ENCODE assay signal across 24 cellular contexts in genomic region chr4:116024954-116025708, GRCh38.
DNase-seq lines count a peak whose midpoint lies in the region; ATAC-seq, FAIRE-seq and TF ChIP-seq lines count a peak whose summit lies in the region.
"Had no signal": no experiment of that assay in that cellular context is flagged by ENCODE, and none has a peak within 500 bp of the region (broad histone marks: within the 10 kb centered on the region; RNA-seq: fewer than 3 reads in every experiment).

No MANE protein-coding gene starts in this region.

- peak; percentile 29 for DNase-seq in DMS53 (lab: John Stamatoyannopoulos, UW)
- no peak for DNase-seq in DMS53 treated with DMSO at 0.1 percent for 48 hours (lab: John Stamatoyannopoulos, UW; ENCODE audit: unreplicated experiment)
- DNase-seq in cardiac muscle cell (ENCODE audit: low read depth in 1 of 2, low spot score in 1 of 2) = peak in 1 of 2 donors; percentile 14
- DNase-seq in Right ventricle myocardium inferior (ENCODE audit: missing footprints) = no peak
- peak; percentile 3 for DNase-seq in HepG2 (ENCODE audit: low spot score)
- no peak for DNase-seq in naive thymus-derived CD4-positive, alpha-beta T cell
- DNase-seq in NCI-H526 (lab: John Stamatoyannopoulos, UW) = no peak
- DNase-seq: 8988T; AML-193; C1 segment of cervical spinal cord; CD8-positive, alpha-beta memory T cell; DMS79 treated with DMSO at 0.1 percent for 48 hours; GM23248; KG1; NCI-H1092; NCI-H1694; NCI-H2107; NCI-H2227 treated with DMSO at 0.1 percent for 48 hours; NCI-H524; PC-9; RPMI8226 had no signal

- ATAC-seq in Right ventricle myocardium inferior (no peak), HepG2 (peak; percentile 46; the same call in 2 of the 3 replicates), HG03045 (IDR thresholded peaks at IDR 0.05; ENCODE audit: unreplicated experiment) (no peak)
- ATAC-seq in naive thymus-derived CD4-positive, alpha-beta T cell = no peak
- ATAC-seq: SK-N-SH treated with all-trans-retinoic acid at 6 μM for 48 hours had no signal

- intact Hi-C loops in Right ventricle myocardium inferior (cut with DNase I) = no loop called here
- intact Hi-C loops in HepG2 (cut with micrococcal nuclease; ENCODE audit: unreplicated experiment) = no loop called here
- intact Hi-C loops in naive thymus-derived CD4-positive, alpha-beta T cell (cut with micrococcal nuclease) = no loop called here

- BruUV-seq in HepG2 (replicated peaks; lab: Mats Ljungman, UMichigan) = no TSS peak

- no peaks in the 10 kb centered on the region for H3K27me3 Mint-ChIP-seq in naive thymus-derived CD4-positive, alpha-beta T cell
- H3K27me3 Mint-ChIP-seq: CD8-positive, alpha-beta memory T cell had no signal

- no peak for TF ChIP-seq EP300 in HepG2 (IDR thresholded peaks at IDR 0.05; ENCODE audit: low read depth in 2 of 2, low read length in 2 of 2)
- TF ChIP-seq EP300 in HepG2 (CRISPR knock-in tag; IDR thresholded peaks at IDR 0.05; ENCODE audit: borderline replicate concordance) = no peak

- no peaks in the 10 kb centered on the region for H4K20me1 ChIP-seq in HepG2 (ENCODE audit: insufficient read depth, low read length)

- H3K27me3 ChIP-seq in cardiac muscle cell = no peaks in the 10 kb centered on the region
- no peaks in the 10 kb centered on the region for H3K27me3 ChIP-seq in HepG2 (ENCODE audit: control insufficient read depth in 1 of 2, insufficient read depth in 2 of 2, low read length in 2 of 2)
- no peaks in the 10 kb centered on the region for H3K27me3 ChIP-seq in naive thymus-derived CD4-positive, alpha-beta T cell (ENCODE audit: control insufficient read depth in 2 of 2, insufficient read depth in 2 of 2, low read length in 2 of 2)

- H3K9ac ChIP-seq in HepG2 (ENCODE audit: insufficient read depth, low read depth, low read length) = no peak overlapping the region
- H3K9ac ChIP-seq: GM23248 had no signal

- H3K27ac ChIP-seq in cardiac muscle cell = peak overlapping the region; percentile 36
- H3K27ac ChIP-seq in HepG2 (ENCODE audit: extremely low read length, insufficient read depth, low read length) = no peak overlapping the region
- no peak overlapping the region for H3K27ac ChIP-seq in naive thymus-derived CD4-positive, alpha-beta T cell (ENCODE audit: low read depth, low read length)
- H3K27ac ChIP-seq: GM23248, PC-9 had no signal

- no peaks in the 10 kb centered on the region for H3K36me3 Mint-ChIP-seq in naive thymus-derived CD4-positive, alpha-beta T cell
- H3K36me3 Mint-ChIP-seq: CD8-positive, alpha-beta memory T cell had no signal

- POLR2A ChIA-PET in HepG2 (lab: Yijun Ruan, JAX) = no interaction called here
- POLR2A ChIA-PET in naive thymus-derived CD4-positive, alpha-beta T cell (lab: Charles Lee) = no interaction called here

- whole genome bisulfite sequencing in HepG2 (ENCODE audit: low lambda C conversion rate) = 0% methylated on average over 1 of the region's 1 CpG

- no peak for TF ChIP-seq RAD21 in HepG2 (CRISPR knock-in tag; IDR thresholded peaks at IDR 0.05)

- H3K4me2 ChIP-seq in HepG2 (ENCODE audit: low read depth, low read length) = peak overlapping the region; percentile 15; the same call in 1 of the 2 replicates
- H3K4me2 ChIP-seq: PC-9 had no signal

- H3K79me2 ChIP-seq in HepG2 (ENCODE audit: insufficient read depth, low read length) = no peaks in the 10 kb centered on the region

- H3K9me3 Mint-ChIP-seq in naive thymus-derived CD4-positive, alpha-beta T cell = peaks cover 0 to 11% (median 4%) of the 10 kb centered on the region in 11 donors

- H2AFZ ChIP-seq in HepG2 (ENCODE audit: low read length) = peak overlapping the region; percentile 46
- H2AFZ ChIP-seq: GM23248, PC-9 had no signal

- H3K4me3 ChIP-seq in cardiac muscle cell (no peak overlapping the region), HepG2 (replicated peaks in 1 of 3; ENCODE audit: insufficient read depth in 1 of 3, low read depth in 2 of 3, low read length in 3 of 3) (no peak overlapping the region)
- H3K4me3 ChIP-seq in naive thymus-derived CD4-positive, alpha-beta T cell (ENCODE audit: low read length) = no peak overlapping the region
- H3K4me3 ChIP-seq: GM23248, HAP-1, PC-9 had no signal

- in situ Hi-C loops in HepG2 (cut with HindIII; ENCODE audit: extremely low pct_ligation_motif_present, low pct_unique_long_range_greater_than_20kb) = no loop called here

- H3K9me3 ChIP-seq in cardiac muscle cell (ENCODE audit: low read depth) (no peaks in the 10 kb centered on the region), HepG2 (ENCODE audit: low read length) (peaks cover 17% of the 10 kb centered on the region)
- no peaks in the 10 kb centered on the region for H3K9me3 ChIP-seq in naive thymus-derived CD4-positive, alpha-beta T cell (ENCODE audit: control insufficient read depth in 2 of 3, low read length in 3 of 3)

- no peak overlapping the region for H3K4me3 Mint-ChIP-seq in naive thymus-derived CD4-positive, alpha-beta T cell
- H3K4me3 Mint-ChIP-seq: CD8-positive, alpha-beta memory T cell had no signal

- H3K4me1 ChIP-seq in cardiac muscle cell (ENCODE audit: low read depth) (peaks cover 6% of the 10 kb centered on the region), HepG2 (ENCODE audit: insufficient read depth, low read length) (peaks cover 6% of the 10 kb centered on the region)
- no peaks in the 10 kb centered on the region for H3K4me1 ChIP-seq in naive thymus-derived CD4-positive, alpha-beta T cell (ENCODE audit: control insufficient read depth in 2 of 2, insufficient read depth in 2 of 2, low read length in 2 of 2)
- H3K4me1 ChIP-seq: HAP-1 had no signal

- no peak for TF ChIP-seq POLR2A in HepG2 (IDR thresholded peaks at IDR 0.05; ENCODE audit: insufficient read depth in 1 of 2, low read depth in 2 of 2, low read length in 2 of 2)

- H3K36me3 ChIP-seq in cardiac muscle cell = no peaks in the 10 kb centered on the region
- H3K36me3 ChIP-seq in HepG2 (replicated peaks in 1 of 2; ENCODE audit: control insufficient read depth in 1 of 2, insufficient read depth in 2 of 2, low read length in 2 of 2) = no peaks in the 10 kb centered on the region
- H3K36me3 ChIP-seq in naive thymus-derived CD4-positive, alpha-beta T cell (ENCODE audit: control insufficient read depth in 2 of 3, insufficient read depth in 3 of 3, low read length in 3 of 3) = no peaks in the 10 kb centered on the region
- H3K36me3 ChIP-seq: HAP-1 had no signal

- CTCF ChIA-PET in HepG2 (lab: Yijun Ruan, JAX; ENCODE audit: low intra/inter-chr PET ratio, low total read pairs) = no interaction called here
- CTCF ChIA-PET in naive thymus-derived CD4-positive, alpha-beta T cell (lab: Charles Lee) = no interaction called here

- H3K27ac Mint-ChIP-seq in naive thymus-derived CD4-positive, alpha-beta T cell = no peak overlapping the region
- H3K27ac Mint-ChIP-seq: CD8-positive, alpha-beta memory T cell had no signal

- no peak for FAIRE-seq in HepG2 (lab: Jason Lieb, UNC)

- H3K4me1 Mint-ChIP-seq in naive thymus-derived CD4-positive, alpha-beta T cell = no peaks in the 10 kb centered on the region
- H3K4me1 Mint-ChIP-seq: CD8-positive, alpha-beta memory T cell had no signal

- TF ChIP-seq CTCF in cardiac muscle cell (IDR thresholded peaks at IDR 0.05; ENCODE audit: low read depth, low read length) (no peak), HepG2 (CRISPR knock-in tag; IDR thresholded peaks at IDR 0.05) (no peak)

TF ChIP-seq in HepG2, 621 proteins besides CTCF, POLR2A, EP300 and RAD21 (continues in another document):
- TF ChIP-seq NCOA2 (CRISPR knock-in tag; IDR thresholded peaks at IDR 0.05) (no peak), ZNF383 (CRISPR knock-in tag; IDR thresholded peaks at IDR 0.05; ENCODE audit: borderline replicate concordance) (no peak), ZNF646 (CRISPR knock-in tag; IDR thresholded peaks at IDR 0.05) (no peak), CREB1 (IDR thresholded peaks at IDR 0.05) (no peak), CREB1 (CRISPR knock-in tag; IDR thresholded peaks at IDR 0.05) (no peak), TBP (CRISPR knock-in tag; IDR thresholded peaks at IDR 0.05) (no peak), ZFP90 (CRISPR knock-in tag; IDR thresholded peaks at IDR 0.05; ENCODE audit: borderline replicate concordance) (no peak), ZNF850 (CRISPR knock-in tag; conservative IDR thresholded peaks at IDR 0.05) (no peak)

Comparison
In these comparisons a context has a peak if more than half of its experiments do, and no peak if none do; other contexts are left out.
1. DNase-seq: peak in DMS53 (single experiment) and HepG2 (single experiment); none in DMS53 treated with DMSO at 0.1 percent for 48 hours (single experiment), Right ventricle myocardium inferior (single experiment), naive thymus-derived CD4-positive, alpha-beta T cell (0 of 9) and NCI-H526 (0 of 2).